Comparison of ENCODE assay signal across 11 cellular contexts in the genomic region with DNA sequence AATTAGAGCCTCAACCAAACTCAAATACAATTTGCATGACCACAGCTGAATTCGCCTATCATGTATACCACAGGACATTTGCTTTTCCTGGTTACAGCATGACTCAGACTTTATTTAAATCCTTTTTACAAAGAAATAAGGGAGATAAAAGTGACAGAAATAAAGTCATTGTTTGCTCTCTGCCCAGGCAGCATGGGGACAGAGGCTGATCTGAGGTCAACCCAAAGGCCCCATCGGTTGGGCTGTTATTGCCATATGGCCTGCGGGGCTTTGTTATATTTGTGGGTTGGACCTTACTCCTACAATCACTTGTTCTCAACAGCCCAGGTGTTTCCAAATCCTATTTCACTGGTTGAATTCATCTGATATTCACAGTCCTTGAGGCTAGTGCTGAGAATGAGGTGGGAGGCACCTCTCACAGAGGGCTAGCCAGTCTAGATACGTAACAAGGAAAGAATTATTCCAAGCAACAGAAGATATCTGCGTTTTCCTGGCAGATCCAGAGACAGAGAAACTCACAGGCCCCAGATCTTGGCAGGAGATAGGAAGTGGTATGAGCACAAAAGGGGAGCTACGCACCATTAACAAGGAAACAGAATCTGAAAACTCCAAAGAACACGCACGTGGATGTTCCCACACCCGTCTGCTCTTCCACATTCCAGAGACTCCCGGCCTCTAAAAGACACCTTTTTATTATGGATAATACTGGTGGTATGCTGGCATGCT.
DNase-seq lines count a peak whose midpoint lies in the region; ATAC-seq, FAIRE-seq and TF ChIP-seq lines count a peak whose summit lies in the region.
"Had no signal": no experiment of that assay in that cellular context is flagged by ENCODE, and none has a peak within 500 bp of the region (broad histone marks: within the 10 kb centered on the region; RNA-seq: fewer than 3 reads in every experiment).

No MANE protein-coding gene starts in this region.

- CTCF ChIA-PET in GM12878 (lab: Yijun Ruan, JAX), result interaction anchor here (0.6 to 1.7 kb wide), 5 partner anchors 11 to 150 kb away, joined by 3 to 9 read pairs (median 7); no protein-coding TSS in a partner anchor

- no peak for TF ChIP-seq POLR2A in GM12878 (IDR thresholded peaks at IDR 0.05; ENCODE audit: low read depth, low read length)

- POLR2A ChIA-PET in GM12878 (lab: Charles Lee), result interaction anchor here (1.0 kb wide), 2 partner anchors 10 to 13 kb away, joined by 3 to 4 read pairs; no protein-coding TSS in a partner anchor
- POLR2A ChIA-PET in naive thymus-derived CD8-positive, alpha-beta T cell (lab: Charles Lee), result interaction anchor here (0.7 kb wide), 1 partner anchor 13 kb away, joined by 3 read pairs; no protein-coding TSS in a partner anchor

- H3K36me3 Mint-ChIP-seq in naive thymus-derived CD8-positive, alpha-beta T cell, result peaks cover 0 to 2% (median 1%) of the 10 kb centered on the region in 3 donors

- ATAC-seq in GM12878 (no peak), psoas muscle (peak in 3 of 4 donors; percentile 28 to 36 (median 32)), GM18873 (IDR thresholded peaks at IDR 0.05; ENCODE audit: low FRiP score, unreplicated experiment) (no peak)
- no peak for ATAC-seq in naive thymus-derived CD8-positive, alpha-beta T cell
- ATAC-seq: CD8-positive, alpha-beta T cell had no signal

- SMC1A ChIA-PET in GM12878 (lab: Charles Lee; ENCODE audit: uncharacterized antibody, unreplicated experiment), result interaction anchor here (0.7 to 3.8 kb wide), 4 partner anchors 13 to 18 kb away, joined by 3 to 30 read pairs (median 4); no protein-coding TSS in a partner anchor

- no peak overlapping the region for H2AFZ ChIP-seq in GM12878 (ENCODE audit: control insufficient read depth, low read depth, low read length)

- FAIRE-seq in GM12878 (lab: Jason Lieb, UNC), result peak; percentile 61
- FAIRE-seq in kidney (lab: Jason Lieb, UNC), result no peak

- H3K4me2 ChIP-seq in GM12878 (ENCODE audit: control insufficient read depth, insufficient read depth), result no peak overlapping the region

- H3K27ac ChIP-seq in GM12878 (ENCODE audit: control insufficient read depth, insufficient read depth) (no peak overlapping the region), kidney (ENCODE audit: low read depth in 2 of 2, low read length in 2 of 2) (peak overlapping the region; percentile 89 to 95), psoas muscle (peak overlapping the region; percentile 58)

- H3K27me3 ChIP-seq in GM12878 (replicated peaks in 1 of 2; ENCODE audit: control insufficient read depth in 2 of 2, insufficient read depth in 2 of 2, low read length in 1 of 2) (no peaks in the 10 kb centered on the region), psoas muscle (ENCODE audit: insufficient read depth in 3 of 3, low read length in 2 of 3) (no peaks in the 10 kb centered on the region)

- H3K27me3 Mint-ChIP-seq in naive thymus-derived CD8-positive, alpha-beta T cell, result no peaks in the 10 kb centered on the region

- no TSS peak for BruUV-seq in GM12878 (replicated peaks; lab: Mats Ljungman, UMichigan)

- H3K4me3 Mint-ChIP-seq in naive thymus-derived CD8-positive, alpha-beta T cell, result no peak overlapping the region
- H3K4me3 Mint-ChIP-seq: CD8-positive, alpha-beta T cell had no signal

- TF ChIP-seq CTCF in GM12878 (IDR thresholded peaks at IDR 0.05 in 2 of 3, conservative IDR thresholded peaks at IDR 0.05 in 1 of 3; ENCODE audit: control insufficient read depth in 2 of 3, extremely low read depth in 1 of 3, insufficient read depth in 1 of 3, low read depth in 3 of 3, low read length in 3 of 3) (no peak), kidney (IDR thresholded peaks at IDR 0.05; ENCODE audit: borderline replicate concordance, extremely low read depth, insufficient read depth) (no peak), psoas muscle (IDR thresholded peaks at IDR 0.05) (no peak), GM10266 (IDR thresholded peaks at IDR 0.05; ENCODE audit: control insufficient read depth, insufficient read depth, low read depth, missing control alignments) (no peak)

- DNase-seq in HT-29 (ENCODE audit: low spot score) (peak; percentile 17), GM12878 (ENCODE audit: low read depth, low spot score) (no peak), kidney (no peak), psoas muscle (no peak), NCI-H2171 treated with DMSO at 0.1 percent for 48 hours (lab: John Stamatoyannopoulos, UW) (no peak), GM10266 (ENCODE audit: extremely low spot score) (no peak)
- DNase-seq in naive thymus-derived CD8-positive, alpha-beta T cell, result no peak
- DNase-seq: CD8-positive, alpha-beta T cell; hypothalamus; NCI-H1092 had no signal

- H3K4me1 Mint-ChIP-seq in naive thymus-derived CD8-positive, alpha-beta T cell, result peaks cover 32 to 57% (median 42%) of the 10 kb centered on the region in 4 donors

- H3K9ac ChIP-seq in GM12878 (ENCODE audit: control insufficient read depth, insufficient read depth, low read length), result no peak overlapping the region
- peak overlapping the region in 1 of 2 donors; percentile 34 for H3K9ac ChIP-seq in kidney (ENCODE audit: low read length in 2 of 2)

- H3K79me2 ChIP-seq in GM12878 (ENCODE audit: control insufficient read depth, insufficient read depth, low read length), result no peaks in the 10 kb centered on the region

- H3K36me3 ChIP-seq in GM12878 (ENCODE audit: control insufficient read depth in 2 of 2, insufficient read depth in 2 of 2, low read length in 1 of 2) (peaks cover 0 to 2% of the 10 kb centered on the region in 2 experiments; a peak in 1 of 4 replicates), kidney (ENCODE audit: control insufficient read depth in 1 of 2, insufficient read depth in 2 of 2, low read length in 2 of 2) (no peaks in the 10 kb centered on the region), psoas muscle (ENCODE audit: insufficient read depth in 1 of 2, low read depth in 1 of 2) (no peaks in the 10 kb centered on the region)

- WGBS in GM12878 (ENCODE audit: insufficient coverage, insufficient replicate concordance, low lambda C conversion rate, missing lambda C conversion rate), result 84% methylated on average over 10 of the region's 10 CpGs
- WGBS in psoas muscle, 3 donors, result 62 to 73% (median 63%) methylated on average over 10 of the region's 10 CpGs

- in situ Hi-C loops in GM12878 (cut with MboI), result no loop called here

- peak overlapping the region in 1 of 10 donors; percentile 23 for H3K27ac Mint-ChIP-seq in naive thymus-derived CD8-positive, alpha-beta T cell
- H3K27ac Mint-ChIP-seq: CD8-positive, alpha-beta T cell had no signal

- no peak overlapping the region for H3K4me3 ChIP-seq in GM12878
- H3K4me3 ChIP-seq in kidney (ENCODE audit: low read length in 2 of 2), result peak overlapping the region in 1 of 2 donors; percentile 14
- no peak overlapping the region for H3K4me3 ChIP-seq in psoas muscle

- H3K4me1 ChIP-seq in GM12878 (ENCODE audit: control insufficient read depth, insufficient read depth, low read length) (no peaks in the 10 kb centered on the region), kidney (ENCODE audit: control insufficient read depth in 1 of 2, insufficient read depth in 1 of 2, low read depth in 1 of 2, low read length in 2 of 2) (peaks cover 49 to 62% of the 10 kb centered on the region in 2 donors), psoas muscle (peaks cover 39% of the 10 kb centered on the region)

- H4K20me1 ChIP-seq in GM12878 (ENCODE audit: control insufficient read depth, insufficient read depth), result no peaks in the 10 kb centered on the region

- RAD21 ChIA-PET in GM12878 (lab: Charles Lee; ENCODE audit: unreplicated experiment), result interaction anchor here (1.0 kb wide), 1 partner anchor 9 kb away, joined by 3 read pairs; no protein-coding TSS in a partner anchor

- no peak for TF ChIP-seq RAD21 in GM12878 (IDR thresholded peaks at IDR 0.05; ENCODE audit: insufficient read depth, low read depth, low read length)

- no peaks in the 10 kb centered on the region for H3K9me3 Mint-ChIP-seq in naive thymus-derived CD8-positive, alpha-beta T cell
- H3K9me3 Mint-ChIP-seq: CD8-positive, alpha-beta T cell had no signal

- intact Hi-C loops in GM12878 (cut with micrococcal nuclease; ENCODE audit: unreplicated experiment) (no loop called here), kidney (cut with DNase I) (no loop called here), psoas muscle (cut with DNase I) (no loop called here)

- TF ChIP-seq EP300 in GM12878 (IDR thresholded peaks at IDR 0.05; ENCODE audit: borderline replicate concordance in 1 of 2, control insufficient read depth in 1 of 2, low read depth in 2 of 2, low read length in 2 of 2), result no peak

- H3K9me3 ChIP-seq in GM12878 (replicated peaks; ENCODE audit: control insufficient read depth, insufficient read depth, low read length) (no peaks in the 10 kb centered on the region), kidney (ENCODE audit: control insufficient read depth in 1 of 2, low read length in 2 of 2) (no peaks in the 10 kb centered on the region), psoas muscle (no peaks in the 10 kb centered on the region)

TF ChIP-seq in GM12878, 131 proteins besides CTCF, POLR2A, EP300 and RAD21:
- TF ChIP-seq, protein P1, sequence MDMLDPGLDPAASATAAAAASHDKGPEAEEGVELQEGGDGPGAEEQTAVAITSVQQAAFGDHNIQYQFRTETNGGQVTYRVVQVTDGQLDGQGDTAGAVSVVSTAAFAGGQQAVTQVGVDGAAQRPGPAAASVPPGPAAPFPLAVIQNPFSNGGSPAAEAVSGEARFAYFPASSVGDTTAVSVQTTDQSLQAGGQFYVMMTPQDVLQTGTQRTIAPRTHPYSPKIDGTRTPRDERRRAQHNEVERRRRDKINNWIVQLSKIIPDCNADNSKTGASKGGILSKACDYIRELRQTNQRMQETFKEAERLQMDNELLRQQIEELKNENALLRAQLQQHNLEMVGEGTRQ (IDR thresholded peaks at IDR 0.05; ENCODE audit: borderline replicate concordance, low read depth, low read length), result no peak
- no peak for TF ChIP-seq BMI1 (IDR thresholded peaks at IDR 0.05; ENCODE audit: borderline replicate concordance)
TF ChIP-seq in GM12878: peak in this region for 0.

Comparison
In these comparisons a context has a peak if more than half of its experiments do, and no peak if none do; other contexts are left out.
1. ATAC-seq: peak in psoas muscle (3 of 4); none in GM12878 (single experiment), GM18873 (single experiment) and naive thymus-derived CD8-positive, alpha-beta T cell (0 of 2).